Comparison of ENCODE assay signal across 18 cellular contexts in genomic region chr20:24668791-24669190, GRCh38.
A peak's percentile ranks its signal among the peaks of the same experiment; 100 is the strongest.
DNase-seq lines count a peak whose midpoint lies in the region; ATAC-seq and TF ChIP-seq lines count a peak whose summit lies in the region.
"Had no signal": no experiment of that assay in that cellular context is flagged by ENCODE, and none has a peak within 500 bp of the region (broad histone marks: within the 10 kb centered on the region; RNA-seq: fewer than 3 reads in every experiment).

No MANE protein-coding gene starts in this region.

- TF ChIP-seq CTCF in BE2C (IDR thresholded peaks at IDR 0.05; ENCODE audit: low read depth, low read length): no peak
- TF ChIP-seq CTCF in chondrocyte (IDR thresholded peaks at IDR 0.05): no peak
- no peak for TF ChIP-seq CTCF in sigmoid colon (IDR thresholded peaks at IDR 0.05)
- no peak for TF ChIP-seq CTCF in endodermal cell (conservative IDR thresholded peaks at IDR 0.05)
- TF ChIP-seq CTCF in PC-3 (conservative IDR thresholded peaks at IDR 0.05; ENCODE audit: low read depth, low read length): no peak

- TF ChIP-seq EP300 in sigmoid colon (IDR thresholded peaks at IDR 0.05): no peak

- no peaks in the 10 kb centered on the region for H3F3A ChIP-seq in PC-3 (ENCODE audit: low read length, unreplicated experiment)

- H3K9me3 ChIP-seq in BE2C: no peaks in the 10 kb centered on the region
- H3K9me3 ChIP-seq in mesenchymal stem cell (ENCODE audit: control insufficient read depth, low read length): no peaks in the 10 kb centered on the region
- no peaks in the 10 kb centered on the region for H3K9me3 ChIP-seq in sigmoid colon
- no peaks in the 10 kb centered on the region for H3K9me3 ChIP-seq in endodermal cell (ENCODE audit: control insufficient read depth, low read length)
- no peaks in the 10 kb centered on the region for H3K9me3 ChIP-seq in PC-3 (ENCODE audit: low read length)

- no peak overlapping the region for H2BK12ac ChIP-seq in mesenchymal stem cell (ENCODE audit: low read length in 2 of 2)

- H2BK5ac ChIP-seq in mesenchymal stem cell (ENCODE audit: low read depth, low read length, poor library complexity, severe bottlenecking): no peak overlapping the region

- peaks cover 29% of the 10 kb centered on the region for H3K4me1 Mint-ChIP-seq in chondrocyte (ENCODE audit: low read depth)
- H3K4me1 Mint-ChIP-seq in endodermal cell: peaks cover 3% of the 10 kb centered on the region

- H3K27ac Mint-ChIP-seq in chondrocyte (ENCODE audit: unreplicated experiment) (no peak overlapping the region), endodermal cell (no peak overlapping the region)
- H3K27ac Mint-ChIP-seq: B cell; CD8-positive, alpha-beta T cell; HFFc6 had no signal

- no peak overlapping the region for H3K4me2 ChIP-seq in mesenchymal stem cell (ENCODE audit: low read length, poor library complexity, severe bottlenecking)
- no peak overlapping the region for H3K4me2 ChIP-seq in PC-3 (ENCODE audit: low read length)

- DNase-seq in BE2C: peak; percentile 1
- peak; percentile 68 for DNase-seq in chondrocyte (ENCODE audit: low spot score)
- no peak for DNase-seq in mesenchymal stem cell
- DNase-seq in sigmoid colon: peak; percentile 46
- DNase-seq in endodermal cell: no peak
- DNase-seq in PC-3: no peak
- no peak for DNase-seq in NCI-H345 (lab: John Stamatoyannopoulos, UW)
- no peak for DNase-seq in T-helper 9 cell
- DNase-seq: ACHN; CD8-positive, alpha-beta T cell; COR-L47; DND-41; GDM1; GOT3; HCEC 1CT; HFFc6 had no signal

- H3K79me2 ChIP-seq in PC-3 (ENCODE audit: low read length): no peaks in the 10 kb centered on the region

- no peak for ATAC-seq in PC-3
- ATAC-seq: CD8-positive, alpha-beta T cell had no signal

- intact Hi-C loops in sigmoid colon (cut with DNase I): no loop called here
- intact Hi-C loops in PC-3 (cut with micrococcal nuclease): no loop called here

- H4K20me1 ChIP-seq in PC-3 (ENCODE audit: low read length): no peaks in the 10 kb centered on the region

- H2BK120ac ChIP-seq in mesenchymal stem cell (ENCODE audit: low read depth, low read length): no peak overlapping the region

- POLR2A ChIA-PET in PC-3 (lab: Charles Lee; ENCODE audit: unreplicated experiment): no interaction called here

- H2AK5ac ChIP-seq in mesenchymal stem cell (ENCODE audit: low read length, severe bottlenecking): peak overlapping the region; percentile 0

- H3K4ac ChIP-seq in mesenchymal stem cell (ENCODE audit: low read depth in 1 of 2, low read length in 2 of 2): no peak overlapping the region

- H2AFZ ChIP-seq in mesenchymal stem cell (ENCODE audit: low read depth, low read length) (no peak overlapping the region), PC-3 (ENCODE audit: low read length) (no peak overlapping the region)

- H3K27me3 Mint-ChIP-seq in chondrocyte (ENCODE audit: low read depth): no peaks in the 10 kb centered on the region
- H3K27me3 Mint-ChIP-seq in endodermal cell (ENCODE audit: insufficient read depth): peaks cover 20% of the 10 kb centered on the region
- H3K27me3 Mint-ChIP-seq: B cell had no signal

- H3K9ac ChIP-seq in mesenchymal stem cell (ENCODE audit: low read length): no peak overlapping the region
- no peak overlapping the region for H3K9ac ChIP-seq in endodermal cell (ENCODE audit: extremely low read depth, low read length, poor library complexity, severe bottlenecking)
- no peak overlapping the region for H3K9ac ChIP-seq in PC-3 (ENCODE audit: low read length)

- H3K27me3 ChIP-seq in BE2C (no peaks in the 10 kb centered on the region), mesenchymal stem cell (ENCODE audit: control insufficient read depth in 1 of 2, insufficient read depth in 1 of 2, low read length in 2 of 2) (peaks cover 0 to 6% of the 10 kb centered on the region in 2 experiments), sigmoid colon (no peaks in the 10 kb centered on the region), endodermal cell (ENCODE audit: control insufficient read depth, insufficient read depth, low read length, poor library complexity, severe bottlenecking) (no peaks in the 10 kb centered on the region), PC-3 (ENCODE audit: low read length) (no peaks in the 10 kb centered on the region)

- no peak overlapping the region for H4K8ac ChIP-seq in mesenchymal stem cell (ENCODE audit: low read length)

- H2BK15ac ChIP-seq in mesenchymal stem cell (ENCODE audit: low read depth, poor library complexity, severe bottlenecking): no peak overlapping the region

- H3K36me3 ChIP-seq in BE2C (no peaks in the 10 kb centered on the region), mesenchymal stem cell (ENCODE audit: control insufficient read depth in 1 of 2, insufficient read depth in 2 of 2, low read depth in 1 of 2, low read length in 2 of 2) (peaks cover 0 to 6% of the 10 kb centered on the region in 2 experiments), sigmoid colon (no peaks in the 10 kb centered on the region), endodermal cell (ENCODE audit: control insufficient read depth, insufficient read depth, low read length) (no peaks in the 10 kb centered on the region), PC-3 (ENCODE audit: low read depth, low read length) (no peaks in the 10 kb centered on the region)

- CTCF ChIA-PET in PC-3 (lab: Charles Lee): no interaction called here

- no peaks in the 10 kb centered on the region for H3K79me1 ChIP-seq in mesenchymal stem cell (replicated peaks; ENCODE audit: low read length, poor library complexity, severe bottlenecking)

- H3K18ac ChIP-seq in mesenchymal stem cell (ENCODE audit: low read depth in 1 of 2, low read length in 2 of 2): no peak overlapping the region

- H4K91ac ChIP-seq in mesenchymal stem cell (ENCODE audit: low read length): no peak overlapping the region

- no peak overlapping the region for H3K4me3 Mint-ChIP-seq in chondrocyte (ENCODE audit: unreplicated experiment)
- no peak overlapping the region for H3K4me3 Mint-ChIP-seq in endodermal cell
- H3K4me3 Mint-ChIP-seq: B cell; CD8-positive, alpha-beta T cell; HFFc6 had no signal

- H3K4me3 ChIP-seq in BE2C (ENCODE audit: low read depth, low read length) (no peak overlapping the region), mesenchymal stem cell (ENCODE audit: insufficient read depth in 1 of 2, low read depth in 1 of 2, low read length in 2 of 2) (no peak overlapping the region), sigmoid colon (no peak overlapping the region), endodermal cell (ENCODE audit: low read length) (no peak overlapping the region), PC-3 (ENCODE audit: low read length) (no peak overlapping the region)

- H3K9me2 ChIP-seq in PC-3 (replicated peaks; ENCODE audit: low read length): no peaks in the 10 kb centered on the region

- no peak overlapping the region for H3K14ac ChIP-seq in mesenchymal stem cell (ENCODE audit: low read length in 2 of 2)

- BruUV-seq in PC-3 (replicated peaks; lab: Mats Ljungman, UMichigan): no TSS peak

- H3K9me3 Mint-ChIP-seq in chondrocyte (ENCODE audit: low read depth): no peaks in the 10 kb centered on the region
- H3K9me3 Mint-ChIP-seq in endodermal cell: no peaks in the 10 kb centered on the region
- H3K9me3 Mint-ChIP-seq: CD8-positive, alpha-beta T cell; HFFc6 had no signal

- 97% methylated on average over 5 of the region's 5 CpGs for WGBS in mesenchymal stem cell
- 81 to 92% methylated on average over 5 of the region's 5 CpGs for WGBS in sigmoid colon, 2 donors
- 94 to 100% methylated on average over 5 of the region's 5 CpGs for WGBS in endodermal cell (ENCODE audit: insufficient coverage in 1 of 2, insufficient read length in 1 of 2), 2 experiments

- no peak overlapping the region for H3K23ac ChIP-seq in mesenchymal stem cell (ENCODE audit: low read length in 2 of 2)

- H3K4me1 ChIP-seq in BE2C: no peaks in the 10 kb centered on the region
- peaks cover 24% of the 10 kb centered on the region for H3K4me1 ChIP-seq in mesenchymal stem cell (ENCODE audit: control insufficient read depth, insufficient read depth, low read depth, low read length)
- peaks cover 0 to 12% (median 10%) of the 10 kb centered on the region in 4 donors for H3K4me1 ChIP-seq in sigmoid colon
- no peaks in the 10 kb centered on the region for H3K4me1 ChIP-seq in endodermal cell (ENCODE audit: control insufficient read depth, insufficient read depth, low read length)
- H3K4me1 ChIP-seq in PC-3 (ENCODE audit: insufficient read depth, low read length): peaks cover 36% of the 10 kb centered on the region

- no peak overlapping the region for H3K27ac ChIP-seq in mesenchymal stem cell (ENCODE audit: low read length, poor library complexity, severe bottlenecking)
- no peak overlapping the region for H3K27ac ChIP-seq in sigmoid colon
- H3K27ac ChIP-seq in endodermal cell (ENCODE audit: low read depth, low read length): no peak overlapping the region
- H3K27ac ChIP-seq in PC-3 (ENCODE audit: low read length): no peak overlapping the region
- H3K27ac ChIP-seq: C4-2B had no signal

- H3K36me3 Mint-ChIP-seq in chondrocyte (ENCODE audit: low read depth): no peaks in the 10 kb centered on the region
- no peaks in the 10 kb centered on the region for H3K36me3 Mint-ChIP-seq in endodermal cell (ENCODE audit: low read depth)
- H3K36me3 Mint-ChIP-seq: CD8-positive, alpha-beta T cell had no signal

- TF ChIP-seq POLR2A in sigmoid colon (IDR thresholded peaks at IDR 0.05): no peak

Comparison
In these comparisons a context has a peak if more than half of its experiments do, and no peak if none do; other contexts are left out.
1. DNase-seq: peak in BE2C (single experiment), chondrocyte (single experiment) and sigmoid colon (single experiment); none in mesenchymal stem cell (single experiment), endodermal cell (single experiment), PC-3 (single experiment), NCI-H345 (single experiment) and T-helper 9 cell (single experiment).